In the genomic region with DNA sequence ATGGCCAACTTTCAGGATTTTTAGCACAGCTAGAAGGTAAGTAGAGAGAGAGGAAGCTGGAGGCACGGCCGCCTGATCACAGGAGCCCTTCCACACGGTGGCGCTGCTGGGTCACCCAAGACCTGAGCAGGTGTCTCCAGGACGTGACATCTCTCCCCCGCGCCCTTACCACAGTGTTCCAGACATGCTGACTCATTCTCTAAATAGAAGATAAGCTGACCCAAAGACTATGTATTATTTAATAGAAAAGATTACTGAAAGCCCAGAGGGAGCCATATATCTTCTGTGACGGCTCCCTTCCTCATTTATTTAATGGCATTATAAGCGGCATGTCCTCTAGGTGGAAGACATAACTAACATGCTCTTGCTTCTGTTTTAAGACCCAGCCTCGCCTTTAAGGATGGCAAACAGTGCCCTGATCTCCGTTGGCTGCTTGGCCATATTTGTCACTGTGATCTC, we compare ENCODE assay signal across 1 cellular context.
TF ChIP-seq lines count a peak whose summit lies in the region.

No MANE protein-coding gene starts in this region.

TF ChIP-seq in HepG2, 621 proteins besides CTCF, POLR2A, EP300 and RAD21 (continued from another document and continues in another):
- TF ChIP-seq ZNF383 (CRISPR knock-in tag; IDR thresholded peaks at IDR 0.05; ENCODE audit: borderline replicate concordance) (no peak), ZNF44 (CRISPR knock-in tag; IDR thresholded peaks at IDR 0.05) (no peak), ZNF572 (CRISPR knock-in tag; IDR thresholded peaks at IDR 0.05) (no peak), ZKSCAN1 (IDR thresholded peaks at IDR 0.05; ENCODE audit: low read length) (no peak), MIER2 (CRISPR knock-in tag; IDR thresholded peaks at IDR 0.05) (no peak), KDM3A (CRISPR knock-in tag; IDR thresholded peaks at IDR 0.05; ENCODE audit: low read depth) (peak; percentile 74), GATAD2A (CRISPR knock-in tag; IDR thresholded peaks at IDR 0.05) (peak; percentile 68), ESRRA (CRISPR knock-in tag; IDR thresholded peaks at IDR 0.05; ENCODE audit: low read depth) (no peak), CBX2 (IDR thresholded peaks at IDR 0.05; ENCODE audit: low read depth, low read length) (no peak), CBX2 (CRISPR knock-in tag; IDR thresholded peaks at IDR 0.05; ENCODE audit: low read depth) (no peak), GATA4 (IDR thresholded peaks at IDR 0.05; ENCODE audit: borderline replicate concordance, low read depth) (no peak), KDM6A (CRISPR knock-in tag; IDR thresholded peaks at IDR 0.05; ENCODE audit: low read depth) (no peak), ARID2 (CRISPR knock-in tag; IDR thresholded peaks at IDR 0.05; ENCODE audit: borderline replicate concordance) (no peak), ZNF33A (CRISPR knock-in tag; IDR thresholded peaks at IDR 0.05; ENCODE audit: borderline replicate concordance) (no peak), ZNF274 (CRISPR knock-in tag; IDR thresholded peaks at IDR 0.05) (no peak), SPEN (CRISPR knock-in tag; IDR thresholded peaks at IDR 0.05; ENCODE audit: low read depth) (no peak), SP140L (CRISPR knock-in tag; IDR thresholded peaks at IDR 0.05; ENCODE audit: borderline replicate concordance) (no peak), SALL2 (CRISPR knock-in tag; IDR thresholded peaks at IDR 0.05) (peak; percentile 37; the same call in 1 of the 2 replicates), EZH2 (conservative IDR thresholded peaks at IDR 0.05; ENCODE audit: low read depth, low read length) (no peak), TARDBP (CRISPR knock-in tag; IDR thresholded peaks at IDR 0.05) (no peak), RFXANK (CRISPR knock-in tag; IDR thresholded peaks at IDR 0.05) (no peak), SMAD3 (CRISPR knock-in tag; IDR thresholded peaks at IDR 0.05) (peak; percentile 33; the same call in 1 of the 2 replicates), ZNF879 (CRISPR knock-in tag; IDR thresholded peaks at IDR 0.05) (no peak), ZNF589 (CRISPR knock-in tag; conservative IDR thresholded peaks at IDR 0.05) (no peak), RNF2 (conservative IDR thresholded peaks at IDR 0.05; ENCODE audit: low read depth) (no peak), ZNF709 (CRISPR knock-in tag; IDR thresholded peaks at IDR 0.05) (no peak), IKZF4 (CRISPR knock-in tag; IDR thresholded peaks at IDR 0.05; ENCODE audit: borderline replicate concordance, low read depth, not compliant biosample characterization) (no peak), TCF7L2 (IDR thresholded peaks at IDR 0.05; ENCODE audit: low read depth, low read length) (no peak), ZNF564 (CRISPR knock-in tag; IDR thresholded peaks at IDR 0.05) (0 out of 2 replicates have a peak, but pooled peaks have one; percentile 42)
- TF ChIP-seq, protein P1, sequence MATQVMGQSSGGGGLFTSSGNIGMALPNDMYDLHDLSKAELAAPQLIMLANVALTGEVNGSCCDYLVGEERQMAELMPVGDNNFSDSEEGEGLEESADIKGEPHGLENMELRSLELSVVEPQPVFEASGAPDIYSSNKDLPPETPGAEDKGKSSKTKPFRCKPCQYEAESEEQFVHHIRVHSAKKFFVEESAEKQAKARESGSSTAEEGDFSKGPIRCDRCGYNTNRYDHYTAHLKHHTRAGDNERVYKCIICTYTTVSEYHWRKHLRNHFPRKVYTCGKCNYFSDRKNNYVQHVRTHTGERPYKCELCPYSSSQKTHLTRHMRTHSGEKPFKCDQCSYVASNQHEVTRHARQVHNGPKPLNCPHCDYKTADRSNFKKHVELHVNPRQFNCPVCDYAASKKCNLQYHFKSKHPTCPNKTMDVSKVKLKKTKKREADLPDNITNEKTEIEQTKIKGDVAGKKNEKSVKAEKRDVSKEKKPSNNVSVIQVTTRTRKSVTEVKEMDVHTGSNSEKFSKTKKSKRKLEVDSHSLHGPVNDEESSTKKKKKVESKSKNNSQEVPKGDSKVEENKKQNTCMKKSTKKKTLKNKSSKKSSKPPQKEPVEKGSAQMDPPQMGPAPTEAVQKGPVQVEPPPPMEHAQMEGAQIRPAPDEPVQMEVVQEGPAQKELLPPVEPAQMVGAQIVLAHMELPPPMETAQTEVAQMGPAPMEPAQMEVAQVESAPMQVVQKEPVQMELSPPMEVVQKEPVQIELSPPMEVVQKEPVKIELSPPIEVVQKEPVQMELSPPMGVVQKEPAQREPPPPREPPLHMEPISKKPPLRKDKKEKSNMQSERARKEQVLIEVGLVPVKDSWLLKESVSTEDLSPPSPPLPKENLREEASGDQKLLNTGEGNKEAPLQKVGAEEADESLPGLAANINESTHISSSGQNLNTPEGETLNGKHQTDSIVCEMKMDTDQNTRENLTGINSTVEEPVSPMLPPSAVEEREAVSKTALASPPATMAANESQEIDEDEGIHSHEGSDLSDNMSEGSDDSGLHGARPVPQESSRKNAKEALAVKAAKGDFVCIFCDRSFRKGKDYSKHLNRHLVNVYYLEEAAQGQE (IDR thresholded peaks at IDR 0.05; ENCODE audit: borderline replicate concordance in 1 of 2, low read depth in 1 of 2, low read length in 2 of 2): no peak
- TF ChIP-seq, protein P2, sequence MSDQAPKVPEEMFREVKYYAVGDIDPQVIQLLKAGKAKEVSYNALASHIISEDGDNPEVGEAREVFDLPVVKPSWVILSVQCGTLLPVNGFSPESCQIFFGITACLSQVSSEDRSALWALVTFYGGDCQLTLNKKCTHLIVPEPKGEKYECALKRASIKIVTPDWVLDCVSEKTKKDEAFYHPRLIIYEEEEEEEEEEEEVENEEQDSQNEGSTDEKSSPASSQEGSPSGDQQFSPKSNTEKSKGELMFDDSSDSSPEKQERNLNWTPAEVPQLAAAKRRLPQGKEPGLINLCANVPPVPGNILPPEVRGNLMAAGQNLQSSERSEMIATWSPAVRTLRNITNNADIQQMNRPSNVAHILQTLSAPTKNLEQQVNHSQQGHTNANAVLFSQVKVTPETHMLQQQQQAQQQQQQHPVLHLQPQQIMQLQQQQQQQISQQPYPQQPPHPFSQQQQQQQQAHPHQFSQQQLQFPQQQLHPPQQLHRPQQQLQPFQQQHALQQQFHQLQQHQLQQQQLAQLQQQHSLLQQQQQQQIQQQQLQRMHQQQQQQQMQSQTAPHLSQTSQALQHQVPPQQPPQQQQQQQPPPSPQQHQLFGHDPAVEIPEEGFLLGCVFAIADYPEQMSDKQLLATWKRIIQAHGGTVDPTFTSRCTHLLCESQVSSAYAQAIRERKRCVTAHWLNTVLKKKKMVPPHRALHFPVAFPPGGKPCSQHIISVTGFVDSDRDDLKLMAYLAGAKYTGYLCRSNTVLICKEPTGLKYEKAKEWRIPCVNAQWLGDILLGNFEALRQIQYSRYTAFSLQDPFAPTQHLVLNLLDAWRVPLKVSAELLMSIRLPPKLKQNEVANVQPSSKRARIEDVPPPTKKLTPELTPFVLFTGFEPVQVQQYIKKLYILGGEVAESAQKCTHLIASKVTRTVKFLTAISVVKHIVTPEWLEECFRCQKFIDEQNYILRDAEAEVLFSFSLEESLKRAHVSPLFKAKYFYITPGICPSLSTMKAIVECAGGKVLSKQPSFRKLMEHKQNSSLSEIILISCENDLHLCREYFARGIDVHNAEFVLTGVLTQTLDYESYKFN (CRISPR knock-in tag; conservative IDR thresholded peaks at IDR 0.05): peak; percentile 23; the same call in 1 of the 2 replicates
- TF ChIP-seq, protein P3, sequence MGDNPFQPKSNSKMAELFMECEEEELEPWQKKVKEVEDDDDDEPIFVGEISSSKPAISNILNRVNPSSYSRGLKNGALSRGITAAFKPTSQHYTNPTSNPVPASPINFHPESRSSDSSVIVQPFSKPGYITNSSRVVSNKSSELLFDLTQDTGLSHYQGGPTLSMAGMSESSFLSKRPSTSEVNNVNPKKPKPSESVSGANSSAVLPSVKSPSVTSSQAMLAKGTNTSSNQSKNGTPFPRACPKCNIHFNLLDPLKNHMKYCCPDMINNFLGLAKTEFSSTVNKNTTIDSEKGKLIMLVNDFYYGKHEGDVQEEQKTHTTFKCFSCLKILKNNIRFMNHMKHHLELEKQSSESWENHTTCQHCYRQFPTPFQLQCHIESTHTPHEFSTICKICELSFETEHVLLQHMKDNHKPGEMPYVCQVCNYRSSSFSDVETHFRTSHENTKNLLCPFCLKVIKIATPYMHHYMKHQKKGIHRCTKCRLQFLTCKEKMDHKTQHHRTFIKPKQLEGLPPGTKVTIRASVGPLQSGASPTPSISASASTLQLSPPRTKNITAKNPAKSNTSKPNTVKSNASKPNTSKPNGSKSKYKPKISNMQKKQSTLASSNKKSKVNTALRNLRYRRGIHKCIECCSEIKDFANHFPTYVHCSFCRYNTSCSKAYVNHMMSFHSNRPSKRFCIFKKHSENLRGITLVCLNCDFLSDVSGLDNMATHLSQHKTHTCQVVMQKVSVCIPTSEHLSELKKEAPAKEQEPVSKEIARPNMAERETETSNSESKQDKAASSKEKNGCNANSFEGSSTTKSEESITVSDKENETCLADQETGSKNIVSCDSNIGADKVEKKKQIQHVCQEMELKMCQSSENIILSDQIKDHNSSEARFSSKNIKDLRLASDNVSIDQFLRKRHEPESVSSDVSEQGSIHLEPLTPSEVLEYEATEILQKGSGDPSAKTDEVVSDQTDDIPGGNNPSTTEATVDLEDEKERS (CRISPR knock-in tag; IDR thresholded peaks at IDR 0.05): no peak
- TF ChIP-seq, protein P4, sequence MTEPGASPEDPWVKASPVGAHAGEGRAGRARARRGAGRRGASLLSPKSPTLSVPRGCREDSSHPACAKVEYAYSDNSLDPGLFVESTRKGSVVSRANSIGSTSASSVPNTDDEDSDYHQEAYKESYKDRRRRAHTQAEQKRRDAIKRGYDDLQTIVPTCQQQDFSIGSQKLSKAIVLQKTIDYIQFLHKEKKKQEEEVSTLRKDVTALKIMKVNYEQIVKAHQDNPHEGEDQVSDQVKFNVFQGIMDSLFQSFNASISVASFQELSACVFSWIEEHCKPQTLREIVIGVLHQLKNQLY (CRISPR knock-in tag; IDR thresholded peaks at IDR 0.05): no peak
- TF ChIP-seq, protein P5, sequence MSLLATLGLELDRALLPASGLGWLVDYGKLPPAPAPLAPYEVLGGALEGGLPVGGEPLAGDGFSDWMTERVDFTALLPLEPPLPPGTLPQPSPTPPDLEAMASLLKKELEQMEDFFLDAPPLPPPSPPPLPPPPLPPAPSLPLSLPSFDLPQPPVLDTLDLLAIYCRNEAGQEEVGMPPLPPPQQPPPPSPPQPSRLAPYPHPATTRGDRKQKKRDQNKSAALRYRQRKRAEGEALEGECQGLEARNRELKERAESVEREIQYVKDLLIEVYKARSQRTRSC (CRISPR knock-in tag; IDR thresholded peaks at IDR 0.05; ENCODE audit: low read depth): no peak
- TF ChIP-seq, protein P6, sequence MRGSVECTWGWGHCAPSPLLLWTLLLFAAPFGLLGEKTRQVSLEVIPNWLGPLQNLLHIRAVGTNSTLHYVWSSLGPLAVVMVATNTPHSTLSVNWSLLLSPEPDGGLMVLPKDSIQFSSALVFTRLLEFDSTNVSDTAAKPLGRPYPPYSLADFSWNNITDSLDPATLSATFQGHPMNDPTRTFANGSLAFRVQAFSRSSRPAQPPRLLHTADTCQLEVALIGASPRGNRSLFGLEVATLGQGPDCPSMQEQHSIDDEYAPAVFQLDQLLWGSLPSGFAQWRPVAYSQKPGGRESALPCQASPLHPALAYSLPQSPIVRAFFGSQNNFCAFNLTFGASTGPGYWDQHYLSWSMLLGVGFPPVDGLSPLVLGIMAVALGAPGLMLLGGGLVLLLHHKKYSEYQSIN (CRISPR knock-in tag; IDR thresholded peaks at IDR 0.05; ENCODE audit: borderline replicate concordance): no peak
- TF ChIP-seq, protein P7, sequence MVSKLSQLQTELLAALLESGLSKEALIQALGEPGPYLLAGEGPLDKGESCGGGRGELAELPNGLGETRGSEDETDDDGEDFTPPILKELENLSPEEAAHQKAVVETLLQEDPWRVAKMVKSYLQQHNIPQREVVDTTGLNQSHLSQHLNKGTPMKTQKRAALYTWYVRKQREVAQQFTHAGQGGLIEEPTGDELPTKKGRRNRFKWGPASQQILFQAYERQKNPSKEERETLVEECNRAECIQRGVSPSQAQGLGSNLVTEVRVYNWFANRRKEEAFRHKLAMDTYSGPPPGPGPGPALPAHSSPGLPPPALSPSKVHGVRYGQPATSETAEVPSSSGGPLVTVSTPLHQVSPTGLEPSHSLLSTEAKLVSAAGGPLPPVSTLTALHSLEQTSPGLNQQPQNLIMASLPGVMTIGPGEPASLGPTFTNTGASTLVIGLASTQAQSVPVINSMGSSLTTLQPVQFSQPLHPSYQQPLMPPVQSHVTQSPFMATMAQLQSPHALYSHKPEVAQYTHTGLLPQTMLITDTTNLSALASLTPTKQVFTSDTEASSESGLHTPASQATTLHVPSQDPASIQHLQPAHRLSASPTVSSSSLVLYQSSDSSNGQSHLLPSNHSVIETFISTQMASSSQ (IDR thresholded peaks at IDR 0.05; ENCODE audit: low read depth): no peak
- TF ChIP-seq, protein P7 (CRISPR knock-in tag; IDR thresholded peaks at IDR 0.05; ENCODE audit: borderline replicate concordance): peak; percentile 19; the same call in 1 of the 2 replicates
- TF ChIP-seq, protein P8, sequence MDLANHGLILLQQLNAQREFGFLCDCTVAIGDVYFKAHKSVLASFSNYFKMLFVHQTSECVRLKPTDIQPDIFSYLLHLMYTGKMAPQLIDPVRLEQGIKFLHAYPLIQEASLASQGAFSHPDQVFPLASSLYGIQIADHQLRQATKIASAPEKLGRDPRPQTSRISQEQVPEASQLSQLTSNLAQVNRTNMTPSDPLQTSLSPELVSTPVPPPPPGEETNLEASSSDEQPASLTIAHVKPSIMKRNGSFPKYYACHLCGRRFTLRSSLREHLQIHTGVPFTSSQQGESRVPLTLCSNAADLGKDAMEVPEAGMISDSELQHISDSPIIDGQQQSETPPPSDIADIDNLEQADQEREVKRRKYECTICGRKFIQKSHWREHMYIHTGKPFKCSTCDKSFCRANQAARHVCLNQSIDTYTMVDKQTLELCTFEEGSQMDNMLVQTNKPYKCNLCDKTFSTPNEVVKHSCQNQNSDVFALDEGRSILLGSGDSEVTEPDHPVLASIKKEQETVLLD (CRISPR knock-in tag; IDR thresholded peaks at IDR 0.05; ENCODE audit: low read depth): no peak
- TF ChIP-seq, protein P9, sequence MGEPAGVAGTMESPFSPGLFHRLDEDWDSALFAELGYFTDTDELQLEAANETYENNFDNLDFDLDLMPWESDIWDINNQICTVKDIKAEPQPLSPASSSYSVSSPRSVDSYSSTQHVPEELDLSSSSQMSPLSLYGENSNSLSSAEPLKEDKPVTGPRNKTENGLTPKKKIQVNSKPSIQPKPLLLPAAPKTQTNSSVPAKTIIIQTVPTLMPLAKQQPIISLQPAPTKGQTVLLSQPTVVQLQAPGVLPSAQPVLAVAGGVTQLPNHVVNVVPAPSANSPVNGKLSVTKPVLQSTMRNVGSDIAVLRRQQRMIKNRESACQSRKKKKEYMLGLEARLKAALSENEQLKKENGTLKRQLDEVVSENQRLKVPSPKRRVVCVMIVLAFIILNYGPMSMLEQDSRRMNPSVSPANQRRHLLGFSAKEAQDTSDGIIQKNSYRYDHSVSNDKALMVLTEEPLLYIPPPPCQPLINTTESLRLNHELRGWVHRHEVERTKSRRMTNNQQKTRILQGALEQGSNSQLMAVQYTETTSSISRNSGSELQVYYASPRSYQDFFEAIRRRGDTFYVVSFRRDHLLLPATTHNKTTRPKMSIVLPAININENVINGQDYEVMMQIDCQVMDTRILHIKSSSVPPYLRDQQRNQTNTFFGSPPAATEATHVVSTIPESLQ (CRISPR knock-in tag; conservative IDR thresholded peaks at IDR 0.05): no peak
